28 cellular contexts compared by ENCODE assay signal in the genomic region with DNA sequence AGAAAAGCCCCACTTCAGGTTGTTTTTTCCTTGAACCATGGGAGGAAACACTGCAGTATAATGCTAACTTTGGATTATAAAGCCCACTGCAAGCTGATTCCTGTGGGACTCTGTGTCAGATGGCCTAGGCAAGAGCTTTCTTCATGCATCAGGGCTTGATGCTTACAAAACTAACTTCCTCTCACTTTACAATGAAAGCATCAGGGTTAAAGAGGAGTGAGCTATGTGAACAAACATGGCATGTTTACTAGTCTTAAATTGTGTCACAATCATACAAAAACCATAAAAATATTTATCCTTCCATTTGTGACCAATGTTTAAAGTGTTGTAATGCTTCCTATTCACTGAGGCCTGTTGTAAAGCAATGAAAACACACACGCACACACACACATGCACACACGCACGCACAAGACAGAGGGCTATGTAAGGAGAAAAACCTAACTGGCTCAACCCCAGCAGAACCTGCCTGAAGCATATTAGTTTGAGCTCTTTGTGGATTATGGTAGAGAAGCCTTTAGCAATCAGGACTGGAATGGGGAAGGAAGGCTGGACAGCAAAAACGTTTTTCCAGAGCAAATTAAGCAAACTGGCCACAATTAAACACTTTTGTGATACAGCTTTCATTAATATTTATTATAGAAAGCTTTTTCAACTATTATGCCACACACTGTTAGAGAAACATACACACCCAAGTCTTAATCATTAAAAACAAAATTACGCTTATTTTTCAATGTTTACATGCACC.
"Had no signal": no experiment of that assay in that cellular context is flagged by ENCODE, and none has a peak within 500 bp of the region (broad histone marks: within the 10 kb centered on the region; RNA-seq: fewer than 3 reads in every experiment).

No MANE protein-coding gene starts in this region.

- ATAC-seq: heart right ventricle, left lung, WTC11 had no signal

- H3K27ac ChIP-seq: epithelial cell of prostate, esophagus squamous epithelium, heart right ventricle, left lung, sigmoid colon, stomach, thyroid gland, upper lobe of left lung, vagina had no signal

- H3K9me3 ChIP-seq: esophagus squamous epithelium, heart right ventricle, left lung, sigmoid colon, stomach, thyroid gland, upper lobe of left lung, vagina had no signal

- H3K4me1 ChIP-seq: esophagus squamous epithelium, left lung, sigmoid colon, upper lobe of left lung, vagina had no signal

- H3K4me2 ChIP-seq: smooth muscle cell had no signal

- DNase-seq: activated CD4-positive, alpha-beta memory T cell treated with anti-CD3 and anti-CD28 coated beads, Interleukin-2, amount 10 ng/mL, durations not matched to agents 7 days and 5 days; activated CD4-positive, alpha-beta T cell treated with anti-CD3 and anti-CD28 coated beads for 1 hour; activated CD4-positive, alpha-beta T cell treated with anti-CD3 and anti-CD28 coated beads, Interleukin-2, amount 10 ng/mL, durations not matched to agents 7 days and 5 days; activated T-cell treated with anti-CD3 and anti-CD28 coated beads, Interleukin-2, amount 50 U/mL, for 48 hours; anterior cingulate cortex; effector CD8-positive, alpha-beta T cell; esophagus squamous epithelium; heart right ventricle; left lung; sigmoid colon; stimulated activated CD4-positive, alpha-beta T cell treated with anti-CD3 and anti-CD28 coated beads, Interleukin-15, amount 100 ng/mL, for 24 hours; stimulated activated CD4-positive, alpha-beta T cell treated with anti-CD3 and anti-CD28 coated beads, Interleukin-2, amount 100 ng/mL, for 24 hours; stimulated activated naive B cell treated with anti-CD40 and anti-IgM and Interleukin-4, amounts not matched to agents 10 μg/mL and 1 μg/mL and 100 μg/mL, for 72 hours; stomach; T-helper 2 cell; thyroid gland; upper lobe of left lung had no signal

- H3K36me3 Mint-ChIP-seq: WTC11 had no signal

- H3K9me3 Mint-ChIP-seq: activated CD4-positive, alpha-beta memory T cell treated with anti-CD3 and anti-CD28 coated beads, Interleukin-2, amount 10 ng/mL, durations not matched to agents 7 days and 5 days; activated naive CD4-positive, alpha-beta T cell treated with anti-CD3 and anti-CD28 coated beads, Interleukin-2, amount 50 U/mL, for 24 hours; activated T-helper 2 cell treated with anti-CD3 and anti-CD28 coated beads, Interferon-gamma antibody, Interleukin-2, Interleukin-4, amounts not matched to agents 10 μg/mL and 5 μg/mL and 100 μg/mL, durations not matched to agents 14 hours and 24 hours and 36 hours; nephron; stimulated activated naive B cell treated with anti-CD40 and anti-IgM and Interleukin-4, amounts not matched to agents 10 μg/mL and 1 μg/mL and 100 μg/mL, for 72 hours; WTC11 had no signal

- H3K4me3 ChIP-seq: esophagus squamous epithelium, heart right ventricle, left lung, sigmoid colon, smooth muscle cell, stomach, thyroid gland, upper lobe of left lung, vagina had no signal

- FAIRE-seq: bronchial epithelial cell, colon, endometrium, islet of Langerhans had no signal

- H3K27ac Mint-ChIP-seq: activated CD4-positive, alpha-beta memory T cell treated with anti-CD3 and anti-CD28 coated beads, Interleukin-2, amount 10 ng/mL, durations not matched to agents 7 days and 5 days; activated CD4-positive, alpha-beta T cell treated with anti-CD3 and anti-CD28 coated beads, Interleukin-2, amount 10 ng/mL, durations not matched to agents 7 days and 5 days; activated naive CD4-positive, alpha-beta T cell treated with anti-CD3 and anti-CD28 coated beads, Interleukin-2, amount 50 U/mL, for 24 hours; activated T-helper 2 cell treated with anti-CD3 and anti-CD28 coated beads, Interferon-gamma antibody, Interleukin-2, Interleukin-4, amounts not matched to agents 10 μg/mL and 5 μg/mL and 100 μg/mL, durations not matched to agents 14 hours and 24 hours and 36 hours; nephron; stimulated activated naive B cell treated with anti-CD40 and anti-IgM and Interleukin-4, amounts not matched to agents 10 μg/mL and 1 μg/mL and 100 μg/mL, for 72 hours had no signal

- H3K27me3 ChIP-seq: esophagus squamous epithelium, heart right ventricle, left lung, sigmoid colon, stomach, thyroid gland, upper lobe of left lung, vagina had no signal

- H3K36me3 ChIP-seq: left lung, sigmoid colon, stomach, thyroid gland, upper lobe of left lung had no signal
